Comparison of ENCODE assay signal across 8 cellular contexts in the genomic region with DNA sequence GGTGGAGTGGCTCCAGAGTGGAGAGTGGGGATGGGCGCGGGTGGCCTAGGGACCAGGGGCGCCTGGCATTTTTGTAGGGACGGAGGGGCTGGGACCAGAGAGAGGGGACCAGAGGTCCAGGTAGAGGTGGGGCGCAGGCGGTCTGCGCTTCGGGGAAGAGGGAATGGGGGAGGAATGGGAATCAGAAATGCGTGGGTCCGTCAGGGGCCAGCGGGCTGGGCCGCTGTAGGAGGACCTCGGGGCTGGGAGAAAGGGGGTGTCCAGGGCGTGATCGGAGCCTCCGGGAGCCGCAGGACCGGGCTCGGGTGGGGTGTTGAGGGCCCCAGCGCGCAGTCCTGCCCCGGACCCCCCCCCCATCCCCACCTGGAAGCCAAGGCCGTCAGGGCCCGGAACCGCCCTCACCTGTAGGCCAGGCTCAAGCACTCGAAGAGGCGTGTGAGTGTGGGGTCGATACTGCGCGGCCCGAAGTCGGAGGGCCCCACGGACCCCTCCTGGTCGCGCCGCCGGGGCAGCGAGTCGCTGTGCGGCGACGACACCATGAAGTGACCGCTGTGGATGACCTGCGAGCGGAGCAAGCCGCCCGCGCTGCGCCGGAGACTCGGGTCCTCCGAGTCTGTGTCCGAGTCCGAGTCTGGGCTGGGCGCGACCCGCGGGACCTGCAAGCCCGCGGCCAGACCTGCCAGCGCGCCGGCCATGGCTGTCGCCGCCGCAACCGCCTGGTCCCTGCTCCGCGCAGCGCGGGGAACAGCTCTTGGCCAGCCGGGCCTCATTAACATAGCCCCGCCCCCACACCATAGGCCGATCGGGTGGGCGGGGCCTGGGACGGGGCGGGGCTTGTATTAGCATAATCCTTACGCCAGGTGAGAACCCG. TPM values are rescaled to one million over a fixed set of nuclear protein-coding genes. Genes with fewer than 3 reads are reported as not detected.
A peak's percentile ranks its signal among the peaks of the same experiment; 100 is the strongest.
DNase-seq lines count a peak whose midpoint lies in the region; ATAC-seq and TF ChIP-seq lines count a peak whose summit lies in the region.

A gene with protein sequence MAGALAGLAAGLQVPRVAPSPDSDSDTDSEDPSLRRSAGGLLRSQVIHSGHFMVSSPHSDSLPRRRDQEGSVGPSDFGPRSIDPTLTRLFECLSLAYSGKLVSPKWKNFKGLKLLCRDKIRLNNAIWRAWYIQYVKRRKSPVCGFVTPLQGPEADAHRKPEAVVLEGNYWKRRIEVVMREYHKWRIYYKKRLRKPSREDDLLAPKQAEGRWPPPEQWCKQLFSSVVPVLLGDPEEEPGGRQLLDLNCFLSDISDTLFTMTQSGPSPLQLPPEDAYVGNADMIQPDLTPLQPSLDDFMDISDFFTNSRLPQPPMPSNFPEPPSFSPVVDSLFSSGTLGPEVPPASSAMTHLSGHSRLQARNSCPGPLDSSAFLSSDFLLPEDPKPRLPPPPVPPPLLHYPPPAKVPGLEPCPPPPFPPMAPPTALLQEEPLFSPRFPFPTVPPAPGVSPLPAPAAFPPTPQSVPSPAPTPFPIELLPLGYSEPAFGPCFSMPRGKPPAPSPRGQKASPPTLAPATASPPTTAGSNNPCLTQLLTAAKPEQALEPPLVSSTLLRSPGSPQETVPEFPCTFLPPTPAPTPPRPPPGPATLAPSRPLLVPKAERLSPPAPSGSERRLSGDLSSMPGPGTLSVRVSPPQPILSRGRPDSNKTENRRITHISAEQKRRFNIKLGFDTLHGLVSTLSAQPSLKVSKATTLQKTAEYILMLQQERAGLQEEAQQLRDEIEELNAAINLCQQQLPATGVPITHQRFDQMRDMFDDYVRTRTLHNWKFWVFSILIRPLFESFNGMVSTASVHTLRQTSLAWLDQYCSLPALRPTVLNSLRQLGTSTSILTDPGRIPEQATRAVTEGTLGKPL (minus strand): TSS at position 725 of the 871 bp plus-strand sequence. CDS start 30 bp downstream, at position 695.

- H3K36me3 ChIP-seq in breast epithelium (no peaks in the 10 kb centered on the region), iPS-20b (ENCODE audit: insufficient read depth, low read depth, low read length) (no peaks in the 10 kb centered on the region)

- TF ChIP-seq POLR2A in breast epithelium (IDR thresholded peaks at IDR 0.05) = no peak

- no peak for TF ChIP-seq CTCF in VCaP (conservative IDR thresholded peaks at IDR 0.05)
- TF ChIP-seq CTCF in breast epithelium (IDR thresholded peaks at IDR 0.05) = no peak

- H3K27me3 ChIP-seq in breast epithelium (peaks cover 11 to 39% of the 10 kb centered on the region in 2 donors), iPS-20b (ENCODE audit: insufficient read depth, low read length) (peaks cover 55% of the 10 kb centered on the region)

- intact Hi-C loops in breast epithelium (cut with DNase I; ENCODE audit: low total_unique reads) = loop anchor here (10.0 kb wide), 1 partner anchor 231 kb away; no protein-coding TSS in a partner anchor

- no peak for ATAC-seq in GM21576 (IDR thresholded peaks at IDR 0.05; ENCODE audit: unreplicated experiment)
- ATAC-seq in GM21515 (IDR thresholded peaks at IDR 0.05; ENCODE audit: unreplicated experiment) = no peak

- H3K4me1 ChIP-seq in breast epithelium = peaks cover 4 to 16% of the 10 kb centered on the region in 2 donors
- H3K4me1 ChIP-seq in iPS-20b (ENCODE audit: insufficient read depth, low read length) = no peaks in the 10 kb centered on the region

- DNase-seq in COR-L47 (lab: John Stamatoyannopoulos, UW) = peak; percentile 89
- DNase-seq in NCI-H1048 (lab: John Stamatoyannopoulos, UW) = peak; percentile 93
- peak; percentile 74 to 83 for DNase-seq in breast epithelium (ENCODE audit: low spot score in 2 of 2)
- DNase-seq in skeletal muscle cell (ENCODE audit: low read depth) = no peak

- H3K27ac ChIP-seq in VCaP = peak within 1 kb of the TSS; percentile 52; the same call in 1 of the 2 replicates
- no peak within 1 kb of the TSS for H3K27ac ChIP-seq in breast epithelium
- no peak within 1 kb of the TSS for H3K27ac ChIP-seq in iPS-20b (ENCODE audit: low read length)

- H3K4me3 ChIP-seq in breast epithelium (peak within 1 kb of the TSS; percentile 51 to 72 (median 64)), iPS-20b (ENCODE audit: low read length) (peak within 1 kb of the TSS; percentile 68), skeletal muscle cell (ENCODE audit: low read depth, low read length) (peak within 1 kb of the TSS; percentile 41)

- H3K9ac ChIP-seq in iPS-20b (ENCODE audit: low read depth, low read length) = peak within 1 kb of the TSS; percentile 31; the same call in 1 of the 2 replicates

- H3K9me3 ChIP-seq in breast epithelium = no peaks in the 10 kb centered on the region
- no peaks in the 10 kb centered on the region for H3K9me3 ChIP-seq in iPS-20b (ENCODE audit: insufficient read depth, low read depth, low read length)

RNA-seq across cellular contexts. Expression of the gene that starts here (rescaled TPM):
- total RNA-seq in breast epithelium = 100 to 1,000 TPM in 1 of 3 donors, 10 to 100 TPM in 2; 10.4 to 109 (median 21.3) TPM
